In the genomic region with DNA sequence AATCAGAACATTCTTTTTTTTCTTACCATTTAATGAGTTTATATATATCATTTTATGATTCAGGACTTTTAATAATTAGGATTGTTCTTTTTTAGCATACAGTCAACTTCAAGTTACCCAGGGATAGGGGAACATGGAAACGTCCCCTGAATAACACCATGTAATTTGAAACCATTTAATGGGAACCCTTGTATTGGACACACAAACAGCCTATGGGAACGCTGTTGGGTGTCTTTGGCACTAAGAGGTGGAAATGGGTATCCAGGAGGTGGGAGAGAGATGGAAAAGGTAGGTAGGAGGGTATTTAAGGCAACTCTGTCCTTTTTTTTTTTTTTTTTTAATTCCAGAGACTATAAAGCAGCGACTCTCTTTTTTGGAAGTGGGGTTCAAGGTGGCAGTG, we compare ENCODE assay signal across 1 cellular context.
TF ChIP-seq lines count a peak whose summit lies in the region.

No MANE protein-coding gene starts in this region.

TF ChIP-seq in endothelial cell of umbilical vein, 7 proteins besides CTCF, POLR2A, EP300 and RAD21:
- no peak for TF ChIP-seq MYC (IDR thresholded peaks at IDR 0.05; ENCODE audit: low read depth, low read length)
- TF ChIP-seq, protein P1, sequence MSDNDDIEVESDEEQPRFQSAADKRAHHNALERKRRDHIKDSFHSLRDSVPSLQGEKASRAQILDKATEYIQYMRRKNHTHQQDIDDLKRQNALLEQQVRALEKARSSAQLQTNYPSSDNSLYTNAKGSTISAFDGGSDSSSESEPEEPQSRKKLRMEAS (IDR thresholded peaks at IDR 0.05; ENCODE audit: insufficient read depth, insufficient read length) = no peak
- TF ChIP-seq POLR2AphosphoS5 (IDR thresholded peaks at IDR 0.05; ENCODE audit: insufficient read depth, low read depth, low read length) = no peak
- TF ChIP-seq JUN (IDR thresholded peaks at IDR 0.05; ENCODE audit: borderline replicate concordance, insufficient read depth, insufficient read length, low read depth) = no peak
- no peak for TF ChIP-seq FOS (IDR thresholded peaks at IDR 0.05; ENCODE audit: borderline replicate concordance, insufficient read depth, low read length)
- no peak for TF ChIP-seq GATA2 (IDR thresholded peaks at IDR 0.05; ENCODE audit: insufficient read depth, insufficient read length, low read depth, low read length)
- TF ChIP-seq EZH2 (IDR thresholded peaks at IDR 0.05; ENCODE audit: borderline replicate concordance, low read depth, low read length, severe bottlenecking) = no peak
